In genomic region chr9:120396926-120397325, GRCh38 we compare ENCODE assay signal across 32 cellular contexts.
A peak's percentile ranks its signal among the peaks of the same experiment; 100 is the strongest.
DNase-seq lines count a peak whose midpoint lies in the region; ATAC-seq and TF ChIP-seq lines count a peak whose summit lies in the region.
"Had no signal": no experiment of that assay in that cellular context is flagged by ENCODE, and none has a peak within 500 bp of the region (broad histone marks: within the 10 kb centered on the region; RNA-seq: fewer than 3 reads in every experiment).

No MANE protein-coding gene starts in this region.

- DNase-seq in activated T-cell treated with anti-CD3 and anti-CD28 coated beads, Interleukin-2, amount 50 U/mL, for 72 hours = no peak
- DNase-seq in activated T-cell treated with anti-CD3 and anti-CD28 coated beads for 4 hours (no peak), T-helper 17 cell (no peak), fibroblast of gingiva (ENCODE audit: low read depth) (peak; percentile 20), sigmoid colon (peak; percentile 38), immature natural killer cell (no peak), GF-D8 (lab: John Stamatoyannopoulos, UW) (no peak), ureter (ENCODE audit: low spot score) (no peak)
- DNase-seq: 8988T; activated CD4-positive, alpha-beta T cell treated with anti-CD3 and anti-CD28 coated beads for 36 hours; activated effector memory CD4-positive, alpha-beta T cell treated with anti-CD3 and anti-CD28 coated beads, Interleukin-2, amount 50 U/mL, for 16 hours; CD4-positive, CD25-positive, alpha-beta regulatory T cell; cerebellar nuclear complex; dorsolateral prefrontal cortex; gastrocnemius medialis; left cardiac atrium; NCI-H446; NCI-H748 treated with DMSO at 0.1 percent for 48 hours; retina; SIG-M5; stimulated activated CD4-positive, alpha-beta T cell treated with anti-CD3 and anti-CD28 coated beads, Interleukin-1b, Interleukin-23, amount 100 ng/mL, for 48 hours; stomach; T-helper 9 cell; uterus had no signal

- no peak for TF ChIP-seq EP300 in sigmoid colon (IDR thresholded peaks at IDR 0.05)

- intact Hi-C loops in sigmoid colon (cut with DNase I) = no loop called here

- no peak overlapping the region for H3K4me3 Mint-ChIP-seq in activated T-cell treated with anti-CD3 and anti-CD28 coated beads, Interleukin-2, amount 50 U/mL, for 72 hours
- H3K4me3 Mint-ChIP-seq in T-helper 17 cell = peak overlapping the region; percentile 39
- H3K4me3 Mint-ChIP-seq in immature natural killer cell = no peak overlapping the region
- H3K4me3 Mint-ChIP-seq: activated CD4-positive, alpha-beta T cell treated with anti-CD3 and anti-CD28 coated beads for 36 hours; activated naive CD8-positive, alpha-beta T cell; CD4-positive, CD25-positive, alpha-beta regulatory T cell; neural crest cell had no signal

- H3K4me3 ChIP-seq in sigmoid colon = no peak overlapping the region
- H3K4me3 ChIP-seq: ascending aorta, dorsolateral prefrontal cortex, gastrocnemius medialis, GM12878, lung, stomach, uterus had no signal

- H3K27ac Mint-ChIP-seq in activated T-cell treated with anti-CD3 and anti-CD28 coated beads, Interleukin-2, amount 50 U/mL, for 72 hours = peak overlapping the region; percentile 30
- H3K27ac Mint-ChIP-seq in T-helper 17 cell (peak overlapping the region; percentile 89), immature natural killer cell (peak overlapping the region in 2 of 6 donors; percentile 1 to 3)
- H3K27ac Mint-ChIP-seq: activated CD4-positive, alpha-beta T cell treated with anti-CD3 and anti-CD28 coated beads for 36 hours had no signal

- H3K9me3 Mint-ChIP-seq in activated T-cell treated with anti-CD3 and anti-CD28 coated beads, Interleukin-2, amount 50 U/mL, for 72 hours = no peaks in the 10 kb centered on the region
- H3K9me3 Mint-ChIP-seq in immature natural killer cell = no peaks in the 10 kb centered on the region
- H3K9me3 Mint-ChIP-seq: CD4-positive, CD25-positive, alpha-beta regulatory T cell; neural crest cell had no signal

- no peaks in the 10 kb centered on the region for H3K27me3 Mint-ChIP-seq in activated T-cell treated with anti-CD3 and anti-CD28 coated beads, Interleukin-2, amount 50 U/mL, for 72 hours (ENCODE audit: low read depth)
- H3K27me3 Mint-ChIP-seq in T-helper 17 cell (no peaks in the 10 kb centered on the region), immature natural killer cell (ENCODE audit: low read depth in 3 of 3) (peaks cover 0 to 2% (median 2%) of the 10 kb centered on the region in 3 donors)
- H3K27me3 Mint-ChIP-seq: activated CD4-positive, alpha-beta T cell treated with anti-CD3 and anti-CD28 coated beads for 36 hours; activated naive CD8-positive, alpha-beta T cell; CD4-positive, CD25-positive, alpha-beta regulatory T cell had no signal

- TF ChIP-seq CTCF in sigmoid colon (IDR thresholded peaks at IDR 0.05) = no peak

- no peaks in the 10 kb centered on the region for H3K9me3 ChIP-seq in T-helper 17 cell (ENCODE audit: control insufficient read depth, low read length, poor library complexity, severe bottlenecking)
- H3K9me3 ChIP-seq in sigmoid colon = no peaks in the 10 kb centered on the region
- H3K9me3 ChIP-seq: ascending aorta, gastrocnemius medialis, stomach, uterus had no signal

- no peaks in the 10 kb centered on the region for H3K4me1 ChIP-seq in sigmoid colon
- H3K4me1 ChIP-seq: ascending aorta, parathyroid adenoma, stomach, uterus had no signal

- no peaks in the 10 kb centered on the region for H3K27me3 ChIP-seq in sigmoid colon
- H3K27me3 ChIP-seq: ascending aorta, dorsolateral prefrontal cortex, gastrocnemius medialis, stomach, uterus had no signal

- H3K36me3 Mint-ChIP-seq in activated T-cell treated with anti-CD3 and anti-CD28 coated beads, Interleukin-2, amount 50 U/mL, for 72 hours (ENCODE audit: insufficient read depth in 2 of 2) = peaks cover 11 to 22% of the 10 kb centered on the region in 2 donors
- H3K36me3 Mint-ChIP-seq in T-helper 17 cell (ENCODE audit: low read depth) (peaks cover 16% of the 10 kb centered on the region), immature natural killer cell (peaks cover 52 to 62% (median 59%) of the 10 kb centered on the region in 3 donors)

- WGBS in sigmoid colon, 2 donors = 97 to 98% methylated on average over 6 of the region's 6 CpGs

- H3K4me1 Mint-ChIP-seq in activated T-cell treated with anti-CD3 and anti-CD28 coated beads, Interleukin-2, amount 50 U/mL, for 72 hours (ENCODE audit: low read depth) = peaks cover 33% of the 10 kb centered on the region
- peaks cover 17% of the 10 kb centered on the region for H3K4me1 Mint-ChIP-seq in T-helper 17 cell
- peaks cover 34 to 47% of the 10 kb centered on the region in 2 donors for H3K4me1 Mint-ChIP-seq in immature natural killer cell
- H3K4me1 Mint-ChIP-seq: neural crest cell had no signal

- H3K27ac ChIP-seq in sigmoid colon = no peak overlapping the region
- H3K27ac ChIP-seq: ascending aorta, gastrocnemius medialis, parathyroid adenoma, stomach, uterus, VCaP had no signal

- H3K36me3 ChIP-seq in sigmoid colon = peaks cover 13 to 94% (median 37%) of the 10 kb centered on the region in 4 donors
- H3K36me3 ChIP-seq: uterus had no signal

- no peak for TF ChIP-seq POLR2A in sigmoid colon (IDR thresholded peaks at IDR 0.05)

- no peak for ATAC-seq in activated T-cell treated with anti-CD3 and anti-CD28 coated beads, Interleukin-2, amount 50 U/mL, for 72 hours (replicated peaks in 1 of 2)
- ATAC-seq in T-helper 17 cell = no peak
- ATAC-seq: activated CD4-positive, alpha-beta T cell treated with anti-CD3 and anti-CD28 coated beads for 36 hours; gastrocnemius medialis; GM12878; HCT116; left cardiac atrium had no signal

Comparison
In these comparisons a context has a peak if more than half of its experiments do, and no peak if none do; other contexts are left out.
1. DNase-seq: peak in fibroblast of gingiva (single experiment) and sigmoid colon (single experiment); none in activated T-cell treated with anti-CD3 and anti-CD28 coated beads, Interleukin-2, amount 50 U/mL, for 72 hours (0 of 2), activated T-cell treated with anti-CD3 and anti-CD28 coated beads for 4 hours (single experiment), T-helper 17 cell (0 of 3), immature natural killer cell (0 of 3), GF-D8 (single experiment) and ureter (single experiment).